1 cellular context compared by ENCODE assay signal in genomic region chr1:2643414-2644077, GRCh38.
TF ChIP-seq lines count a peak whose summit lies in the region.

No MANE protein-coding gene starts in this region.

TF ChIP-seq in K562, 482 proteins besides CTCF, POLR2A, EP300 and RAD21:
- TF ChIP-seq NKRF (IDR thresholded peaks at IDR 0.05; ENCODE audit: borderline replicate concordance), result 0 out of 2 replicates have a peak, but pooled peaks have one; percentile 51
- TF ChIP-seq ARID4B (CRISPR knock-in tag; IDR thresholded peaks at IDR 0.05), result no peak
- no peak for TF ChIP-seq U2AF2 (optimal IDR thresholded peaks at IDR 0.05; ENCODE audit: low read depth, low read length)
- TF ChIP-seq, protein P1, sequence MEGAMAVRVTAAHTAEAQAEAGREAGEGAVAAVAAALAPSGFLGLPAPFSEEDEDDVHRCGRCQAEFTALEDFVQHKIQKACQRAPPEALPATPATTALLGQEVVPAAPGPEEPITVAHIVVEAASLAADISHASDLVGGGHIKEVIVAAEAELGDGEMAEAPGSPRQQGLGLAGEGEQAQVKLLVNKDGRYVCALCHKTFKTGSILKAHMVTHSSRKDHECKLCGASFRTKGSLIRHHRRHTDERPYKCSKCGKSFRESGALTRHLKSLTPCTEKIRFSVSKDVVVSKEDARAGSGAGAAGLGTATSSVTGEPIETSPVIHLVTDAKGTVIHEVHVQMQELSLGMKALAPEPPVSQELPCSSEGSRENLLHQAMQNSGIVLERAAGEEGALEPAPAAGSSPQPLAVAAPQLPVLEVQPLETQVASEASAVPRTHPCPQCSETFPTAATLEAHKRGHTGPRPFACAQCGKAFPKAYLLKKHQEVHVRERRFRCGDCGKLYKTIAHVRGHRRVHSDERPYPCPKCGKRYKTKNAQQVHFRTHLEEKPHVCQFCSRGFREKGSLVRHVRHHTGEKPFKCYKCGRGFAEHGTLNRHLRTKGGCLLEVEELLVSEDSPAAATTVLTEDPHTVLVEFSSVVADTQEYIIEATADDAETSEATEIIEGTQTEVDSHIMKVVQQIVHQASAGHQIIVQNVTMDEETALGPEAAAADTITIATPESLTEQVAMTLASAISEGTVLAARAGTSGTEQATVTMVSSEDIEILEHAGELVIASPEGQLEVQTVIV (CRISPR knock-in tag; IDR thresholded peaks at IDR 0.05; ENCODE audit: borderline replicate concordance), result no peak
- TF ChIP-seq CBX5 (IDR thresholded peaks at IDR 0.05; ENCODE audit: borderline replicate concordance, low read depth), result no peak
- TF ChIP-seq TBL1XR1 (IDR thresholded peaks at IDR 0.05; ENCODE audit: low read length in 2 of 2), result no peak
- TF ChIP-seq FIP1L1 (IDR thresholded peaks at IDR 0.05; ENCODE audit: low read depth, low read length, poor library complexity, severe bottlenecking), result no peak
- TF ChIP-seq TCF7L2 (IDR thresholded peaks at IDR 0.05; ENCODE audit: low read depth, low read length), result no peak
- no peak for TF ChIP-seq PHF20 (IDR thresholded peaks at IDR 0.05; ENCODE audit: partially characterized antibody)
- TF ChIP-seq, protein P2, sequence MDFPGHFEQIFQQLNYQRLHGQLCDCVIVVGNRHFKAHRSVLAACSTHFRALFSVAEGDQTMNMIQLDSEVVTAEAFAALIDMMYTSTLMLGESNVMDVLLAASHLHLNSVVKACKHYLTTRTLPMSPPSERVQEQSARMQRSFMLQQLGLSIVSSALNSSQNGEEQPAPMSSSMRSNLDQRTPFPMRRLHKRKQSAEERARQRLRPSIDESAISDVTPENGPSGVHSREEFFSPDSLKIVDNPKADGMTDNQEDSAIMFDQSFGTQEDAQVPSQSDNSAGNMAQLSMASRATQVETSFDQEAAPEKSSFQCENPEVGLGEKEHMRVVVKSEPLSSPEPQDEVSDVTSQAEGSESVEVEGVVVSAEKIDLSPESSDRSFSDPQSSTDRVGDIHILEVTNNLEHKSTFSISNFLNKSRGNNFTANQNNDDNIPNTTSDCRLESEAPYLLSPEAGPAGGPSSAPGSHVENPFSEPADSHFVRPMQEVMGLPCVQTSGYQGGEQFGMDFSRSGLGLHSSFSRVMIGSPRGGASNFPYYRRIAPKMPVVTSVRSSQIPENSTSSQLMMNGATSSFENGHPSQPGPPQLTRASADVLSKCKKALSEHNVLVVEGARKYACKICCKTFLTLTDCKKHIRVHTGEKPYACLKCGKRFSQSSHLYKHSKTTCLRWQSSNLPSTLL (IDR thresholded peaks at IDR 0.05), result no peak
- TF ChIP-seq ELF1 (tag; IDR thresholded peaks at IDR 0.05), result peak; percentile 40
- no peak for TF ChIP-seq ELK1 (CRISPR knock-in tag; IDR thresholded peaks at IDR 0.05)
- TF ChIP-seq ZNF644 (tag; IDR thresholded peaks at IDR 0.05; ENCODE audit: low read depth), result no peak
- TF ChIP-seq ETV5 (CRISPR knock-in tag; IDR thresholded peaks at IDR 0.05; ENCODE audit: low read depth), result 0 out of 2 replicates have a peak, but pooled peaks have one; percentile 2
- TF ChIP-seq MCM5 (IDR thresholded peaks at IDR 0.05; ENCODE audit: low read depth), result no peak
- TF ChIP-seq GABPA (tag; conservative IDR thresholded peaks at IDR 0.05; ENCODE audit: low read depth), result peak; percentile 38
- no peak for TF ChIP-seq GTF2E2 (tag; IDR thresholded peaks at IDR 0.05)
- TF ChIP-seq TEAD4 (IDR thresholded peaks at IDR 0.05; ENCODE audit: low read length), result no peak
- TF ChIP-seq TEAD4 (CRISPR knock-in tag; IDR thresholded peaks at IDR 0.05; ENCODE audit: borderline replicate concordance), result no peak
- TF ChIP-seq CCNT2 (IDR thresholded peaks at IDR 0.05; ENCODE audit: borderline replicate concordance, extremely low read depth, insufficient read length, low read depth, low read length), result peak; percentile 8
- TF ChIP-seq, protein P3, sequence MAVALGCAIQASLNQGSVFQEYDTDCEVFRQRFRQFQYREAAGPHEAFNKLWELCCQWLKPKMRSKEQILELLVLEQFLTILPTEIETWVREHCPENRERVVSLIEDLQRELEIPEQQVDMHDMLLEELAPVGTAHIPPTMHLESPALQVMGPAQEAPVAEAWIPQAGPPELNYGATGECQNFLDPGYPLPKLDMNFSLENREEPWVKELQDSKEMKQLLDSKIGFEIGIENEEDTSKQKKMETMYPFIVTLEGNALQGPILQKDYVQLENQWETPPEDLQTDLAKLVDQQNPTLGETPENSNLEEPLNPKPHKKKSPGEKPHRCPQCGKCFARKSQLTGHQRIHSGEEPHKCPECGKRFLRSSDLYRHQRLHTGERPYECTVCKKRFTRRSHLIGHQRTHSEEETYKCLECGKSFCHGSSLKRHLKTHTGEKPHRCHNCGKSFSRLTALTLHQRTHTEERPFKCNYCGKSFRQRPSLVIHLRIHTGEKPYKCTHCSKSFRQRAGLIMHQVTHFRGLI (CRISPR knock-in tag; IDR thresholded peaks at IDR 0.05), result no peak
- TF ChIP-seq, protein P4, sequence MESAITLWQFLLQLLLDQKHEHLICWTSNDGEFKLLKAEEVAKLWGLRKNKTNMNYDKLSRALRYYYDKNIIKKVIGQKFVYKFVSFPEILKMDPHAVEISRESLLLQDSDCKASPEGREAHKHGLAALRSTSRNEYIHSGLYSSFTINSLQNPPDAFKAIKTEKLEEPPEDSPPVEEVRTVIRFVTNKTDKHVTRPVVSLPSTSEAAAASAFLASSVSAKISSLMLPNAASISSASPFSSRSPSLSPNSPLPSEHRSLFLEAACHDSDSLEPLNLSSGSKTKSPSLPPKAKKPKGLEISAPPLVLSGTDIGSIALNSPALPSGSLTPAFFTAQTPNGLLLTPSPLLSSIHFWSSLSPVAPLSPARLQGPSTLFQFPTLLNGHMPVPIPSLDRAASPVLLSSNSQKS (CRISPR knock-in tag; IDR thresholded peaks at IDR 0.05), result no peak
